Comparison of ENCODE assay signal across 8 cellular contexts in the genomic region with DNA sequence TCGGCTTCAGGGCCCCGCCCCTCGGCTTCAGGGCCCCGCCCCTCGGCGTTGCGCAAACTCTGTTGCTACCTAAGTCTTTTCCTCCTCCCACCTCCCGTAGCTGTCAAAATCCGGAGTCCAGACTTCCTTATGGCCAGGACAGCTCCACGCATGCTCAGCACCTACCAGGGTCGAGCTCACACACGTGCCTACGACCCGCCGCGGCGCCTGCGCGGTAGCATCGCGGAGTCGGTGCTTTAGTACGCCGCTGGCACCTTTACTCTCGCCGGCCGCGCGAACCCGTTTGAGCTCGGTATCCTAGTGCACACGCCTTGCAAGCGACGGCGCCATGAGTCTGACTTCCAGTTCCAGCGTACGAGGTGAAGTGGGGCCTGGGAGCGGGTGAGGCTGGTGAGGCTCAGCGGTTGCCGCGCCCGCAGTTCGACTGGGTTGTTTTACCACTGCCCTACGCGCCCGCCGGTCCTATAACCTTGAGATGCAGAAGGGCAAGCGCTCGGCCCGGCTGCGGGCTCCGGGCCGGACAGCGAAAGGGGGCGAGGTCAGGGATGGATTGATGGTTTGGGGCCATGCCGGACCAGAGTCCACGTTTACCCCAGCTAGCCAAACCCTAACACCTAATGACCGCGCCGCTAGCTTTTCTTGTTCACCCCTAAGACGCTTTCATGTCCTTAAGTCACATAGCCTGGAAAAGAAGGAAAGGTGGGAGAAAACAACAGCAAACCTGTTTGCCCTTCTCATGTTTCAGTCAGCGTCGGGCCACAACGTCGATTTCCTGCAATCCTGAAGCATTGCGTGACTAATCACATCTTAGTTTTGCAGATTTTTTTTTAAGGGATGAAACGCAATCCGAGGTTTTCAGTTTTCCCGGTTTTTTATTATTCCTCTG. TPM values are rescaled to one million over a fixed set of nuclear protein-coding genes. Genes with fewer than 3 reads are reported as not detected.
DNase-seq lines count a peak whose midpoint lies in the region; ATAC-seq and TF ChIP-seq lines count a peak whose summit lies in the region.

TSS of gene CISD1 (plus strand) at position 217 of the 886 bp plus-strand sequence. CDS start at position 329, 112 bp downstream.

- H3K4me3 ChIP-seq in RWPE2 (ENCODE audit: severe bottlenecking) = peak within 1 kb of the TSS; percentile 61
- peak within 1 kb of the TSS; percentile 80 for H3K4me3 ChIP-seq in fibroblast of mammary gland (ENCODE audit: control insufficient read depth, low read depth, low read length)

- H3K36me3 Mint-ChIP-seq in activated T-helper 2 cell treated with anti-CD3 and anti-CD28 coated beads, Interferon-gamma antibody, Interleukin-2, Interleukin-4, amounts not matched to agents 10 μg/mL and 5 μg/mL and 100 μg/mL, durations not matched to agents 14 hours and 24 hours and 36 hours (ENCODE audit: low read depth) = peaks cover 5% of the 10 kb centered on the region
- H3K36me3 Mint-ChIP-seq in natural killer cell = no peaks in the 10 kb centered on the region

- intact Hi-C loops in activated T-helper 2 cell treated with anti-CD3 and anti-CD28 coated beads, Interferon-gamma antibody, Interleukin-2, Interleukin-4, amounts not matched to agents 10 μg/mL and 5 μg/mL and 100 μg/mL, durations not matched to agents 14 hours and 24 hours and 36 hours (cut with micrococcal nuclease) = loop anchor here (1.0 to 10.0 kb wide), 4 partner anchors 13 to 1636 kb away; partner anchors contain the start of genes CCDC6, TFAM and UBE2D1
- intact Hi-C loops in natural killer cell (cut with micrococcal nuclease) = loop anchor here (1.0 to 10.0 kb wide), 3 partner anchors 66 to 1638 kb away; partner anchors contain the start of genes CCDC6, TFAM and UBE2D1

- peaks cover 20% of the 10 kb centered on the region for H3K4me1 Mint-ChIP-seq in activated T-helper 2 cell treated with anti-CD3 and anti-CD28 coated beads, Interferon-gamma antibody, Interleukin-2, Interleukin-4, amounts not matched to agents 10 μg/mL and 5 μg/mL and 100 μg/mL, durations not matched to agents 14 hours and 24 hours and 36 hours (ENCODE audit: low read depth)
- peaks cover 50 to 52% of the 10 kb centered on the region in 2 donors for H3K4me1 Mint-ChIP-seq in natural killer cell

- peak; percentile 100 for DNase-seq in EH (ENCODE audit: low read depth)
- DNase-seq in H4 (ENCODE audit: low spot score) = peak; percentile 100
- DNase-seq in LoVo (ENCODE audit: low spot score) = peak; percentile 98
- peak; percentile 98 for DNase-seq in RWPE2 (ENCODE audit: low spot score)
- DNase-seq in activated T-helper 2 cell treated with anti-CD3 and anti-CD28 coated beads, Interferon-gamma antibody, Interleukin-2, Interleukin-4, amounts not matched to agents 10 μg/mL and 5 μg/mL and 100 μg/mL, durations not matched to agents 14 hours and 24 hours and 36 hours (ENCODE audit: low spot score) = peak; percentile 94
- DNase-seq in fibroblast of mammary gland (ENCODE audit: low read depth) = peak; percentile 99
- DNase-seq in natural killer cell = peak; percentile 82
- peak; percentile 95 for DNase-seq in stimulated activated naive CD4-positive, alpha-beta T cell treated with Interleukin-2 at 50 U/mL for 16 hours (lab: John Stamatoyannopoulos, UW)

- no peaks in the 10 kb centered on the region for H3K36me3 ChIP-seq in RWPE2 (ENCODE audit: low read depth)

- peak; percentile 69 for ATAC-seq in RWPE2 (ENCODE audit: low read depth)
- peak; percentile 54 to 71 (median 69) for ATAC-seq in natural killer cell

- H3K4me1 ChIP-seq in RWPE2 (ENCODE audit: insufficient read depth, poor library complexity, severe bottlenecking) = peaks cover 14% of the 10 kb centered on the region

- H3K27me3 Mint-ChIP-seq in activated T-helper 2 cell treated with anti-CD3 and anti-CD28 coated beads, Interferon-gamma antibody, Interleukin-2, Interleukin-4, amounts not matched to agents 10 μg/mL and 5 μg/mL and 100 μg/mL, durations not matched to agents 14 hours and 24 hours and 36 hours (ENCODE audit: low read depth) = no peaks in the 10 kb centered on the region
- no peaks in the 10 kb centered on the region for H3K27me3 Mint-ChIP-seq in natural killer cell (ENCODE audit: low read depth in 2 of 2)

- H3K27ac Mint-ChIP-seq in activated T-helper 2 cell treated with anti-CD3 and anti-CD28 coated beads, Interferon-gamma antibody, Interleukin-2, Interleukin-4, amounts not matched to agents 10 μg/mL and 5 μg/mL and 100 μg/mL, durations not matched to agents 14 hours and 24 hours and 36 hours = peak within 1 kb of the TSS; percentile 95
- peak within 1 kb of the TSS; percentile 96 to 99 for H3K27ac Mint-ChIP-seq in natural killer cell

- no peaks in the 10 kb centered on the region for H3K9me3 Mint-ChIP-seq in activated T-helper 2 cell treated with anti-CD3 and anti-CD28 coated beads, Interferon-gamma antibody, Interleukin-2, Interleukin-4, amounts not matched to agents 10 μg/mL and 5 μg/mL and 100 μg/mL, durations not matched to agents 14 hours and 24 hours and 36 hours
- H3K9me3 Mint-ChIP-seq in natural killer cell = no peaks in the 10 kb centered on the region

- peak within 1 kb of the TSS; percentile 89 for H3K27ac ChIP-seq in RWPE2 (ENCODE audit: poor library complexity, severe bottlenecking)

- TF ChIP-seq CTCF in RWPE2 (IDR thresholded peaks at IDR 0.05; ENCODE audit: poor library complexity, severe bottlenecking) (no peak), fibroblast of mammary gland (conservative IDR thresholded peaks at IDR 0.05; ENCODE audit: control insufficient read depth, insufficient read depth, low read depth, low read length) (no peak), natural killer cell (IDR thresholded peaks at IDR 0.05) (no peak)

- no peaks in the 10 kb centered on the region for H3K9me3 ChIP-seq in RWPE2 (ENCODE audit: severe bottlenecking)

- peak within 1 kb of the TSS; percentile 90 for H3K4me3 Mint-ChIP-seq in activated T-helper 2 cell treated with anti-CD3 and anti-CD28 coated beads, Interferon-gamma antibody, Interleukin-2, Interleukin-4, amounts not matched to agents 10 μg/mL and 5 μg/mL and 100 μg/mL, durations not matched to agents 14 hours and 24 hours and 36 hours (ENCODE audit: low read depth)
- peak within 1 kb of the TSS; percentile 96 for H3K4me3 Mint-ChIP-seq in natural killer cell

- H3K27me3 ChIP-seq in RWPE2 (ENCODE audit: insufficient read depth, poor library complexity, severe bottlenecking) = no peaks in the 10 kb centered on the region

RNA-seq across cellular contexts. Expression of gene CISD1, which starts in this region (rescaled TPM):
- total RNA-seq in H4 (2014; rRNA removed; shearing (Covaris generic)) = 90.1 and 90.2 TPM in 2 replicates
- 39.7 and 43.2 TPM in 2 replicates for total RNA-seq in activated T-helper 2 cell treated with anti-CD3 and anti-CD28 coated beads, Interferon-gamma antibody, Interleukin-2, Interleukin-4, amounts not matched to agents 10 μg/mL and 5 μg/mL and 100 μg/mL, durations not matched to agents 14 hours and 24 hours and 36 hours
- 10 to 100 TPM in 1 of 3 donors, 1 to 10 TPM in 2; 4.2 to 10.4 (median 5.3) TPM for total RNA-seq in natural killer cell

Comparison
In these comparisons a context has a peak if more than half of its experiments do, and no peak if none do; other contexts are left out.
1. Peak in every context shown above with its lines: DNase-seq, ATAC-seq, H3K4me3 ChIP-seq and H3K27ac ChIP-seq.